ENCODE assay signal across 13 cellular contexts in genomic region chr2:54416166-54416798, GRCh38. TPM values are rescaled to one million over a fixed set of nuclear protein-coding genes. Genes with fewer than 3 reads are reported as not detected.
DNase-seq lines count a peak whose midpoint lies in the region; ATAC-seq, FAIRE-seq and TF ChIP-seq lines count a peak whose summit lies in the region.
"Had no signal": no experiment of that assay in that cellular context is flagged by ENCODE, and none has a peak within 500 bp of the region (broad histone marks: within the 10 kb centered on the region; RNA-seq: fewer than 3 reads in every experiment).

No MANE protein-coding gene starts in this region.

- intact Hi-C loops in PC-9 (cut with micrococcal nuclease; ENCODE audit: unreplicated experiment) = loop anchor here (5.0 kb wide), 1 partner anchor 41 kb away; the partner anchor contains the start of gene SPTBN1
- intact Hi-C loops in endothelial cell of umbilical vein (cut with micrococcal nuclease) = loop anchor here (1.0 to 5.0 kb wide), 6 partner anchors 14 to 209 kb away; partner anchors contain the start of gene SPTBN1
- intact Hi-C loops in left lung (cut with DNase I) = no loop called here
- intact Hi-C loops in CD8-positive, alpha-beta T cell (cut with DNase I, micrococcal nuclease) = no loop called here

- no peaks in the 10 kb centered on the region for H3K27me3 Mint-ChIP-seq in type B pancreatic cell
- H3K27me3 Mint-ChIP-seq in T-helper 17 cell = peaks cover 26% of the 10 kb centered on the region
- H3K27me3 Mint-ChIP-seq in CD8-positive, alpha-beta T cell (ENCODE audit: low read depth) = peaks cover 16% of the 10 kb centered on the region

- H3K9me1 ChIP-seq in endothelial cell of umbilical vein (replicated peaks; ENCODE audit: control insufficient read depth, extremely low read depth, insufficient read depth, low read length) = no peaks in the 10 kb centered on the region

- H3K9me3 ChIP-seq in PC-9 (ENCODE audit: insufficient read depth, low read depth) = no peaks in the 10 kb centered on the region; the same call in 1 of the 2 replicates
- H3K9me3 ChIP-seq in endothelial cell of umbilical vein (replicated peaks; ENCODE audit: control insufficient read depth, insufficient read depth, low read length) = no peaks in the 10 kb centered on the region
- H3K9me3 ChIP-seq in left lung = no peaks in the 10 kb centered on the region
- H3K9me3 ChIP-seq in T-helper 17 cell (ENCODE audit: control insufficient read depth, low read length, poor library complexity, severe bottlenecking) = no peaks in the 10 kb centered on the region
- no peaks in the 10 kb centered on the region for H3K9me3 ChIP-seq in CD8-positive, alpha-beta T cell (ENCODE audit: low read length)

- no peak overlapping the region for H3K4me3 ChIP-seq in PC-9
- H3K4me3 ChIP-seq in endothelial cell of umbilical vein (replicated peaks in 1 of 3; ENCODE audit: insufficient read depth in 1 of 3, low read depth in 1 of 3, low read length in 3 of 3) = no peak overlapping the region
- H3K4me3 ChIP-seq in left lung = no peak overlapping the region
- H3K4me3 ChIP-seq in CD8-positive, alpha-beta T cell (ENCODE audit: low read depth, low read length) = no peak overlapping the region

- peak overlapping the region; percentile 26 for H3K27ac Mint-ChIP-seq in type B pancreatic cell
- H3K27ac Mint-ChIP-seq in T-helper 17 cell = no peak overlapping the region
- no peak overlapping the region for H3K27ac Mint-ChIP-seq in CD8-positive, alpha-beta T cell

- H3F3A ChIP-seq in PC-9 (ENCODE audit: insufficient read depth, low read depth) = no peaks in the 10 kb centered on the region

- peak; percentile 95 for FAIRE-seq in endothelial cell of umbilical vein (lab: Jason Lieb, UNC)
- FAIRE-seq: islet of Langerhans had no signal

- no peaks in the 10 kb centered on the region for H3K79me2 ChIP-seq in PC-9 (ENCODE audit: low read depth)
- H3K79me2 ChIP-seq in endothelial cell of umbilical vein (ENCODE audit: control insufficient read depth, insufficient read depth, low read length) = no peaks in the 10 kb centered on the region

- POLR2A ChIA-PET in PC-9 (lab: Charles Lee; ENCODE audit: unreplicated experiment) = no interaction called here
- POLR2A ChIA-PET in endothelial cell of umbilical vein (lab: Charles Lee) = no interaction called here
- POLR2A ChIA-PET in CD8-positive, alpha-beta T cell (lab: Charles Lee) = no interaction called here

- H3K36me3 Mint-ChIP-seq in type B pancreatic cell (no peaks in the 10 kb centered on the region), T-helper 17 cell (ENCODE audit: low read depth) (peaks cover 4% of the 10 kb centered on the region)
- no peaks in the 10 kb centered on the region for H3K36me3 Mint-ChIP-seq in CD8-positive, alpha-beta T cell

- H3K27ac ChIP-seq in PC-9 = 0 out of 2 replicates have a peak overlapping the region, but pooled peaks have one; percentile 19
- peak overlapping the region; percentile 74 for H3K27ac ChIP-seq in endothelial cell of umbilical vein (ENCODE audit: insufficient read depth, low read depth, low read length)
- H3K27ac ChIP-seq in left lung = peak overlapping the region; percentile 69 to 71
- H3K27ac ChIP-seq in CD8-positive, alpha-beta T cell (ENCODE audit: low read depth, low read length) = no peak overlapping the region

- H3K9ac ChIP-seq in endothelial cell of umbilical vein (replicated peaks; ENCODE audit: extremely low read depth, insufficient read depth, low read length) = peak overlapping the region; percentile 11

- H3K27me3 ChIP-seq in PC-9 (ENCODE audit: insufficient read depth, low read depth) = no peaks in the 10 kb centered on the region
- no peaks in the 10 kb centered on the region for H3K27me3 ChIP-seq in endothelial cell of umbilical vein (ENCODE audit: control insufficient read depth in 2 of 2, insufficient read depth in 2 of 2, low read length in 2 of 2)
- no peaks in the 10 kb centered on the region for H3K27me3 ChIP-seq in left lung
- no peaks in the 10 kb centered on the region for H3K27me3 ChIP-seq in CD8-positive, alpha-beta T cell (ENCODE audit: insufficient read depth, low read length)

- H3K4me2 ChIP-seq in PC-9 (peak overlapping the region; percentile 45), endothelial cell of umbilical vein (ENCODE audit: insufficient read depth, low read length) (peak overlapping the region; percentile 40)

- dilution Hi-C loops in endothelial cell of umbilical vein (cut with MboI; ENCODE audit: extremely low pct_ligation_motif_present, low sequenced_read_pairs) = no loop called here

- TF ChIP-seq CTCF in PC-9 (conservative IDR thresholded peaks at IDR 0.05) (no peak), endothelial cell of umbilical vein (IDR thresholded peaks at IDR 0.05; ENCODE audit: extremely low read depth in 1 of 2, insufficient read depth in 1 of 2, low read depth in 1 of 2, low read length in 2 of 2) (no peak), left lung (IDR thresholded peaks at IDR 0.05) (no peak), type B pancreatic cell (conservative IDR thresholded peaks at IDR 0.05) (no peak)
- no peak for TF ChIP-seq CTCF in CD8-positive, alpha-beta T cell (IDR thresholded peaks at IDR 0.05)

- H3K9me3 Mint-ChIP-seq in type B pancreatic cell = no peaks in the 10 kb centered on the region
- no peaks in the 10 kb centered on the region for H3K9me3 Mint-ChIP-seq in CD8-positive, alpha-beta T cell

- H3K4me1 Mint-ChIP-seq in type B pancreatic cell (ENCODE audit: unreplicated experiment) (peaks cover 17% of the 10 kb centered on the region), T-helper 17 cell (peaks cover 2% of the 10 kb centered on the region)
- peaks cover 3% of the 10 kb centered on the region for H3K4me1 Mint-ChIP-seq in CD8-positive, alpha-beta T cell (ENCODE audit: low read depth)

- no peak overlapping the region for H3K4me3 Mint-ChIP-seq in type B pancreatic cell
- H3K4me3 Mint-ChIP-seq in T-helper 17 cell = no peak overlapping the region
- H3K4me3 Mint-ChIP-seq in CD8-positive, alpha-beta T cell = no peak overlapping the region

- H3K4me1 ChIP-seq in PC-9 (replicated peaks; ENCODE audit: insufficient read depth) (peaks cover 24% of the 10 kb centered on the region), endothelial cell of umbilical vein (ENCODE audit: control insufficient read depth, extremely low read depth, insufficient read depth, low read length) (peaks cover 44% of the 10 kb centered on the region), left lung (peaks cover 19 to 29% of the 10 kb centered on the region in 2 donors)
- H3K4me1 ChIP-seq in CD8-positive, alpha-beta T cell (ENCODE audit: insufficient read depth, low read length) = peaks cover under 1% of the 10 kb centered on the region

- no peaks in the 10 kb centered on the region for H3K36me3 ChIP-seq in PC-9 (ENCODE audit: low read depth)
- no peaks in the 10 kb centered on the region for H3K36me3 ChIP-seq in endothelial cell of umbilical vein (ENCODE audit: control insufficient read depth in 2 of 2, extremely low read depth in 1 of 2, insufficient read depth in 2 of 2, low read length in 2 of 2)
- H3K36me3 ChIP-seq in left lung = no peaks in the 10 kb centered on the region
- H3K36me3 ChIP-seq in CD8-positive, alpha-beta T cell (ENCODE audit: insufficient read depth, low read length) = no peaks in the 10 kb centered on the region

- no peak for TF ChIP-seq POLR2A in endothelial cell of umbilical vein (IDR thresholded peaks at IDR 0.05; ENCODE audit: low read depth, low read length)

- TSS peak; percentile 79 for BruUV-seq in PC-9 (replicated peaks; lab: Mats Ljungman, UMichigan)
- BruUV-seq in endothelial cell of umbilical vein (replicated peaks; lab: Mats Ljungman, UMichigan) = TSS peak; percentile 34

- DNase-seq in PC-9 = peak; percentile 58 to 80
- peak; percentile 94 for DNase-seq in endothelial cell of umbilical vein (ENCODE audit: low read depth, low spot score)
- DNase-seq in left lung = peak in 1 of 2 donors; percentile 56
- no peak for DNase-seq in type B pancreatic cell (ENCODE audit: extremely low spot score, unreplicated experiment)
- no peak for DNase-seq in pons (ENCODE audit: low spot score)
- no peak for DNase-seq in T-helper 17 cell
- DNase-seq in CD8-positive, alpha-beta T cell = no peak
- DNase-seq: activated naive CD4-positive, alpha-beta T cell treated with Interleukin-2 at 50 U/mL for 16 hours; DMS 273 treated with DMSO at 0.1 percent for 48 hours; effector CD4-positive, alpha-beta T cell; NCI-H1930 had no signal

- H4K20me1 ChIP-seq in PC-9 (ENCODE audit: insufficient read depth) (no peaks in the 10 kb centered on the region), endothelial cell of umbilical vein (replicated peaks; ENCODE audit: control insufficient read depth, extremely low read depth, insufficient read depth, low read length) (no peaks in the 10 kb centered on the region)

- ATAC-seq in left lung (peak; percentile 91), HG02981 (IDR thresholded peaks at IDR 0.05; ENCODE audit: unreplicated experiment) (no peak), T-helper 17 cell (no peak)
- no peak for ATAC-seq in CD8-positive, alpha-beta T cell

- CTCF ChIA-PET in PC-9 (lab: Charles Lee) = interaction anchor here (0.5 kb wide), 1 partner anchor 41 kb away, joined by 5 read pairs; no protein-coding TSS in a partner anchor
- CTCF ChIA-PET in endothelial cell of umbilical vein (lab: Charles Lee) = interaction anchor here (0.7 to 1.2 kb wide), 7 partner anchors 11 to 78 kb away, joined by 3 to 4 read pairs (median 3); no protein-coding TSS in a partner anchor
- CTCF ChIA-PET in CD8-positive, alpha-beta T cell (lab: Charles Lee) = no interaction called here

- no peaks in the 10 kb centered on the region for H3K9me2 ChIP-seq in PC-9 (ENCODE audit: insufficient read depth)

- H2AFZ ChIP-seq in PC-9 (peak overlapping the region; percentile 65), endothelial cell of umbilical vein (ENCODE audit: low read depth, low read length) (peak overlapping the region; percentile 85)

TF ChIP-seq in endothelial cell of umbilical vein, 7 proteins besides CTCF, POLR2A, EP300 and RAD21 (continues in another document):
- peak; percentile 66 for TF ChIP-seq JUN (IDR thresholded peaks at IDR 0.05; ENCODE audit: borderline replicate concordance, insufficient read depth, insufficient read length, low read depth)
- peak; percentile 79 for TF ChIP-seq FOS (IDR thresholded peaks at IDR 0.05; ENCODE audit: borderline replicate concordance, insufficient read depth, low read length)
- TF ChIP-seq POLR2AphosphoS5 (IDR thresholded peaks at IDR 0.05; ENCODE audit: insufficient read depth, low read depth, low read length) = peak; percentile 51

RNA-seq across cellular contexts. Expression of gene SPTBN1, which starts 39.8 kb away (rescaled TPM):
- total RNA-seq in PC-9 (2021) (234 and 262 TPM in 2 replicates), endothelial cell of umbilical vein (320 and 328 TPM in 2 replicates), left lung (100 to 1,000 TPM; 441 to 550 TPM), type B pancreatic cell (ENCODE audit: low replicate concordance) (193 and 214 TPM in 2 replicates), T-helper 17 cell (100 to 1,000 TPM; 187 to 195 TPM)
- polyA plus RNA-seq in endothelial cell of umbilical vein = 49.1 and 63.3 TPM in 2 replicates
- 38.1 and 40.3 TPM in 2 replicates for polyA plus RNA-seq in endothelial cell of umbilical vein (2011; cell fraction: cytosol; rRNA removed)
- polyA plus RNA-seq in endothelial cell of umbilical vein (2011; cell fraction: nucleus; rRNA removed) = 600 and 687 TPM in 2 replicates
- polyA plus RNA-seq in endothelial cell of umbilical vein (2012) = 196 and 207 TPM in 2 replicates
- 232 and 261 TPM in 2 replicates for polyA minus RNA-seq in endothelial cell of umbilical vein
- polyA minus RNA-seq in endothelial cell of umbilical vein (2011; cell fraction: cytosol; rRNA and poly(A)+ RNA removed) = 23.1 TPM
- polyA minus RNA-seq in endothelial cell of umbilical vein (2011; cell fraction: nucleus; rRNA and poly(A)+ RNA removed) = 636 and 685 TPM in 2 replicates
- 100 to 1,000 TPM; 268 to 278 TPM for total RNA-seq in CD8-positive, alpha-beta T cell

Comparison
In these comparisons a context has a peak if more than half of its experiments do, and no peak if none do; other contexts are left out.
1. DNase-seq: peak in PC-9 (2 of 2) and endothelial cell of umbilical vein (single experiment); none in type B pancreatic cell (single experiment), pons (single experiment), T-helper 17 cell (0 of 3) and CD8-positive, alpha-beta T cell (0 of 7).
2. intact Hi-C loops: an anchor here in PC-9 (5.0 kb wide) and endothelial cell of umbilical vein (1.0 to 5.0 kb wide); none called in left lung and CD8-positive, alpha-beta T cell.